In genomic region chr17:8222380-8222629, GRCh38 we compare ENCODE assay signal across 8 cellular contexts. TPM values are rescaled to one million over a fixed set of nuclear protein-coding genes. Genes with fewer than 3 reads are reported as not detected.
A peak's percentile ranks its signal among the peaks of the same experiment; 100 is the strongest.
DNase-seq lines count a peak whose midpoint lies in the region; ATAC-seq and TF ChIP-seq lines count a peak whose summit lies in the region.

No MANE protein-coding gene starts in this region.

- H3K36me3 Mint-ChIP-seq in activated naive CD8-positive, alpha-beta T cell = peaks cover 4% of the 10 kb centered on the region

- peak overlapping the region; percentile 53 to 77 for H3K4me3 ChIP-seq in right atrium auricular region
- H3K4me3 ChIP-seq in tibial artery = peak overlapping the region; percentile 64 to 69

- H3K36me3 ChIP-seq in right atrium auricular region (no peaks in the 10 kb centered on the region), tibial artery (peaks cover 0 to under 1% (median under 1%) of the 10 kb centered on the region in 3 donors)

- no peaks in the 10 kb centered on the region for H3K27me3 Mint-ChIP-seq in activated naive CD8-positive, alpha-beta T cell

- H3K27ac Mint-ChIP-seq in activated naive CD8-positive, alpha-beta T cell = peak overlapping the region; percentile 99

- ATAC-seq in Right ventricle myocardium inferior = no peak
- ATAC-seq in HG03196 (IDR thresholded peaks at IDR 0.05; ENCODE audit: unreplicated experiment) = peak; percentile 25

- H3K27ac ChIP-seq in right atrium auricular region (peak overlapping the region; percentile 96 to 99), layer of hippocampus (ENCODE audit: low read depth, low read length) (peak overlapping the region; percentile 98), tibial artery (peak overlapping the region; percentile 96 to 99)

- H3K4me3 Mint-ChIP-seq in activated naive CD8-positive, alpha-beta T cell = peak overlapping the region; percentile 97

- H3K9me3 ChIP-seq in right atrium auricular region (no peaks in the 10 kb centered on the region), tibial artery (no peaks in the 10 kb centered on the region)

- peaks cover 52% of the 10 kb centered on the region for H3K4me1 Mint-ChIP-seq in activated naive CD8-positive, alpha-beta T cell (ENCODE audit: low read depth)

- no peak for TF ChIP-seq CTCF in right atrium auricular region (IDR thresholded peaks at IDR 0.05)
- no peak for TF ChIP-seq CTCF in tibial artery (IDR thresholded peaks at IDR 0.05)

- DNase-seq in right atrium auricular region (ENCODE audit: low spot score) (no peak), Right ventricle myocardium inferior (ENCODE audit: missing footprints) (no peak), tibial artery (no peak)
- DNase-seq in stimulated activated CD4-positive, alpha-beta T cell treated with anti-CD3 and anti-CD28 coated beads, Interleukin-2, amount 100 ng/mL, for 48 hours = no peak
- no peak for DNase-seq in activated CD4-positive, alpha-beta T cell treated with anti-CD3 and anti-CD28 coated beads for 48 hours

- intact Hi-C loops in Right ventricle myocardium inferior (cut with DNase I) = loop anchor here (1.0 to 2.0 kb wide), 2 partner anchors 27 to 104 kb away; partner anchors contain the start of genes ALOXE3 and PFAS
- intact Hi-C loops in tibial artery (cut with DNase I; ENCODE audit: low total_unique reads) = loop anchor here (1.0 kb wide), 1 partner anchor 36 kb away; no protein-coding TSS in a partner anchor

- H3K27me3 ChIP-seq in right atrium auricular region = no peaks in the 10 kb centered on the region
- no peaks in the 10 kb centered on the region for H3K27me3 ChIP-seq in layer of hippocampus (ENCODE audit: control insufficient read depth, insufficient read depth, low read length)
- no peaks in the 10 kb centered on the region for H3K27me3 ChIP-seq in tibial artery

- H3K9me3 Mint-ChIP-seq in activated naive CD8-positive, alpha-beta T cell (ENCODE audit: low read depth) = no peaks in the 10 kb centered on the region

- H3K4me1 ChIP-seq in right atrium auricular region (peaks cover 0 to 16% of the 10 kb centered on the region in 2 donors), tibial artery (peaks cover 0 to 32% (median 16%) of the 10 kb centered on the region in 4 donors)

RNA-seq across cellular contexts. Expression of gene AURKB, which starts 11.9 kb away (rescaled TPM):
- total RNA-seq in right atrium auricular region (1 to 10 TPM in 1 of 2 donors, not detected in 1; 1.8 TPM), Right ventricle myocardium inferior (1.2 TPM)

RNA-seq across cellular contexts. Expression of gene CTC1, which starts 25.6 kb away (rescaled TPM):
- total RNA-seq in right atrium auricular region (1 to 10 TPM; 4.2 to 8.6 TPM), Right ventricle myocardium inferior (13.1 TPM)

RNA-seq across cellular contexts. Expression of gene PFAS, which starts 26.8 kb away (rescaled TPM):
- total RNA-seq in right atrium auricular region = 1 to 10 TPM; 4.4 to 5.3 TPM
- total RNA-seq in Right ventricle myocardium inferior = 14.7 TPM

RNA-seq across cellular contexts. Expression of gene BORCS6, which starts 32.3 kb away (rescaled TPM):
- 10 to 100 TPM; 10.2 to 10.8 TPM for total RNA-seq in right atrium auricular region
- total RNA-seq in Right ventricle myocardium inferior = 9.2 TPM

RNA-seq across cellular contexts. Expression of gene TMEM107, which starts 46.1 kb away (rescaled TPM):
- total RNA-seq in right atrium auricular region (10 to 100 TPM in 1 of 2 donors, 1 to 10 TPM in 1; 7.3 to 11.0 TPM), Right ventricle myocardium inferior (6.7 TPM)
